ENCODE assay signal across 21 cellular contexts in the genomic region with DNA sequence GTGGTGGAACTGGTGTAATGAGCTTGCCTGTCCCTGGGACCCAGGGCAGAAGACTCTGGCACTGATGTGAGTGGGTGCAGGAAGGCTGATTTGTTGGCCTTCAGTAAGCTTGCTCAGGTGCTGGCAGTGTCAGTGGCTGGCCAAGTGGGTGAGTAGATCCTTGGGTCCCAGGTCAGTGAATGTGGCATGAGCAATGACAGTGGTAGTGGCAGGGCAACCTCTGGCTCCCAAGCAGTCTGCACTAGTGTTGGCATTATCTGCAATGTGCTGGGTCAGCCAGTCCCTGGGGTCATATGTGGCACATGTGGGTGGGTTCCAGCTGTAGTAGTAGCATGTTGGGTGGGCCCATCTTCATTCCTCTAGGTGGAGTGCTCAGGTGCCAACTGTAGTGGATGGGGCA.
"Had no signal": no experiment of that assay in that cellular context is flagged by ENCODE, and none has a peak within 500 bp of the region (broad histone marks: within the 10 kb centered on the region; RNA-seq: fewer than 3 reads in every experiment).

No MANE protein-coding gene starts in this region.

- H3K4me3 ChIP-seq: colonic mucosa, esophagus muscularis mucosa, gastroesophageal sphincter, heart left ventricle, left lung, lower lobe of right lung, mucosa of descending colon had no signal

- H3K9me3 ChIP-seq: colonic mucosa had no signal

- H3K4me3 Mint-ChIP-seq: dendritic cell treated with granulocyte-macrophage colony-stimulating factor and Interleukin-4, amounts not matched to agents 40 ng/mL and 50 ng/mL, for 4 days; effector memory CD8-positive, alpha-beta T cell; endodermal cell; mesothelial cell of epicardium; naive B cell had no signal

- ATAC-seq: effector memory CD8-positive, alpha-beta T cell; foreskin keratinocyte; gastroesophageal sphincter; heart left ventricle; left cardiac atrium; left lung; left ventricle myocardium superior; lower lobe of right lung; mucosa of descending colon had no signal

- H3K27ac ChIP-seq: colonic mucosa, epithelial cell of prostate, esophagus muscularis mucosa, foreskin keratinocyte, gastroesophageal sphincter, heart left ventricle, left lung, lower lobe of right lung had no signal

- DNase-seq: colonic mucosa; cortex of kidney; effector CD8-positive, alpha-beta T cell; effector memory CD8-positive, alpha-beta T cell; endodermal cell; erythroblast; foreskin keratinocyte; hippocampal formation; left cardiac atrium; left lung; left ventricle myocardium superior; lower lobe of right lung; mesenchymal stem cell; mucosa of descending colon; naive B cell had no signal

- H3K4me1 Mint-ChIP-seq: endodermal cell, mesothelial cell of epicardium, naive B cell had no signal

- H3K36me3 ChIP-seq: colonic mucosa, esophagus muscularis mucosa, gastroesophageal sphincter, heart left ventricle, left lung, lower lobe of right lung had no signal

- H3K4me1 ChIP-seq: colonic mucosa, esophagus muscularis mucosa, foreskin keratinocyte, gastroesophageal sphincter, heart left ventricle, left lung, lower lobe of right lung had no signal

- H3K27ac Mint-ChIP-seq: dendritic cell treated with granulocyte-macrophage colony-stimulating factor and Interleukin-4, amounts not matched to agents 40 ng/mL and 50 ng/mL, for 4 days; effector memory CD8-positive, alpha-beta T cell; endodermal cell; mesothelial cell of epicardium; naive B cell had no signal

- H3K27me3 Mint-ChIP-seq: dendritic cell treated with granulocyte-macrophage colony-stimulating factor and Interleukin-4, amounts not matched to agents 40 ng/mL and 50 ng/mL, for 4 days; effector memory CD8-positive, alpha-beta T cell; naive B cell had no signal

- H3K27me3 ChIP-seq: colonic mucosa, esophagus muscularis mucosa, foreskin keratinocyte, gastroesophageal sphincter, heart left ventricle, left lung had no signal

- H3K36me3 Mint-ChIP-seq: naive B cell had no signal
